1 cellular context compared by ENCODE assay signal in the genomic region with DNA sequence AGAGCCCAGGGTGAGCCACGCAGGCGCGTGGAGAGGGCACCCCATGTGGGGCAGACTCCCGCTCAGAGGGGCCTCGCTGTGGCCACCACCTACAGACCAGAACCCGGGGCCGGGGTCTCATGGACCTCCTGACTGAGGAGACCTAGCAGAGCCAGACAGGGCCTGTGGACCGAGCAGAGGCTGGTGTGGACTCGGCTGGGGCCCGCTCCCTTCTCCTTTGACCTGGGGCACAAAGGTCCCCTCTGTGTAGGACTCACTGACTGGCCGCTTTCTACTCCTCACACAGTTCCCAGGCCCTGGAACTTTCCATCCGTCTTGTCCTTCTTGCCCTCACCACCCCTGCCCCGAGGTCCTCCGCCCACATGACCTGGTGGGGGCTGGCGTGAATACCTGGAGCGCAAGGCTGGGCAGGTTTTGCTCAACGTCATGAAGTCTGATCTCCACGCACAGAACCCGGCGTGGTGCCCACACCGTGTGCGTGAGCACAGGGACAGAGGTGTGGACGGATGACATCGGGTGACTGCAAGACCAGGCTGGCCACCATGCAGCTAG.
TF ChIP-seq lines count a peak whose summit lies in the region.

No MANE protein-coding gene starts in this region.

TF ChIP-seq in H1, 55 proteins besides CTCF, POLR2A, EP300 and RAD21:
- TF ChIP-seq TAF7 (optimal IDR thresholded peaks at IDR 0.05; ENCODE audit: borderline replicate concordance, low read depth, low read length) (no peak), POU5F1 (IDR thresholded peaks at IDR 0.05; ENCODE audit: low read depth, low read length) (no peak), RNF2 (IDR thresholded peaks at IDR 0.05; ENCODE audit: borderline replicate concordance, low read depth, low read length, missing control alignments, poor library complexity, severe bottlenecking) (no peak)
